ENCODE assay signal across 1 cellular context in the genomic region with DNA sequence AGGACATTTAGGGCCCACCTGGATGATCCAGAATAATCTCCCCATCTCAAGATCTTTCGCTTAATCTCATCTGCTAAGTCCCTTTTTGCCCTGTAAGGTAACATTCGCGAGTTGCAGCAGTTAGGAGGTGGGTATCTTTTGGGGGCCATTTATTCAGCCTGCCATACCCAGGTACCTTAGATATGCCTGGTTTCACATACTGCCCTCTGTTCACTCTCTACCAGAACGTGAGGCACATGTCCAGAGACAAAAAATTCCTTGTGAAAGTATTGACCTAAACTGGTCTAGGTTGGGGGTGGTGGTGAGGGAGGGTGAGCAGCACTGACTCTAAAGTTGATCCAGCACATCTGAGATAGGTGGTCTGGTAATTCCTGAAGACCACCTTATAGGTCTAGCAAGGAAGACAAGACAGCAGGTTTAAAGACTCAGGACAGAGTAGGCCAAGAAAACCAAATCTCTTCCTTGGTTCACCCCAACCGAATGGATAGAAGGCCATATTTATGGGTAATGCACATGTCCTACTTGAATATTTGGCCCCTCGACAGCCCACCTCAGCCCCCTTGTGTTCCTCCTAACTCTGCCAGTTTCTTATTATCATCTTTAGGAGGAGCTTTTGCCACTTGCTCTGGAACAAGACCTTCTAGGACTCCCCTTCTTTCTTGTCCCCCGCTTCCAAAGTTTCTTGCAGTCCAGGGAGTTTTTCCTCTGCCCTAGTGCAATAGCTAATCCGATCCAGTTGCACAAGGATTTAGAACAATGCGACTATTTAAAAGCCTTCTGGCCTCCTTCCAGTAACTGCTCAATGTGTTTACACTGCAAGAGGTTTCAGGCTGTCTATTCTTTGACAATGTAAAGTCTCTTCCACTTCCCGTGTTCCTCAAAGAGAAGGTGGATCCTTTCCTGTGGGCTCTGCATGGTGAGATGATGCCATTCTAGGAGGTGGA.
TF ChIP-seq lines count a peak whose summit lies in the region.

No MANE protein-coding gene starts in this region.

TF ChIP-seq in HepG2, 621 proteins besides CTCF, POLR2A, EP300 and RAD21 (continued from another document and continues in another):
- TF ChIP-seq ZNF556 (CRISPR knock-in tag; IDR thresholded peaks at IDR 0.05; ENCODE audit: borderline replicate concordance), result peak; percentile 57; the same call in 1 of the 2 replicates
- TF ChIP-seq FOSL1 (CRISPR knock-in tag; IDR thresholded peaks at IDR 0.05; ENCODE audit: borderline replicate concordance), result no peak
- TF ChIP-seq RARA (CRISPR knock-in tag; IDR thresholded peaks at IDR 0.05), result peak; percentile 95
- TF ChIP-seq NR3C1 (CRISPR knock-in tag; IDR thresholded peaks at IDR 0.05), result no peak
- TF ChIP-seq SNAI1 (CRISPR knock-in tag; IDR thresholded peaks at IDR 0.05; ENCODE audit: borderline replicate concordance), result no peak
- TF ChIP-seq GFI1 (CRISPR knock-in tag; IDR thresholded peaks at IDR 0.05; ENCODE audit: borderline replicate concordance), result peak; percentile 53; the same call in 1 of the 2 replicates
- TF ChIP-seq MEIS1 (CRISPR knock-in tag; IDR thresholded peaks at IDR 0.05; ENCODE audit: borderline replicate concordance), result 0 out of 2 replicates have a peak, but pooled peaks have one; percentile 1
- peak; percentile 99 for TF ChIP-seq GATAD2A (CRISPR knock-in tag; IDR thresholded peaks at IDR 0.05)
- peak; percentile 79; the same call in 1 of the 2 replicates for TF ChIP-seq SAFB2 (CRISPR knock-in tag; IDR thresholded peaks at IDR 0.05; ENCODE audit: borderline replicate concordance, low read depth)
- TF ChIP-seq ZNF652 (CRISPR knock-in tag; IDR thresholded peaks at IDR 0.05; ENCODE audit: borderline replicate concordance, low read depth), result peak; percentile 46; the same call in 1 of the 2 replicates
- TF ChIP-seq, protein P1, sequence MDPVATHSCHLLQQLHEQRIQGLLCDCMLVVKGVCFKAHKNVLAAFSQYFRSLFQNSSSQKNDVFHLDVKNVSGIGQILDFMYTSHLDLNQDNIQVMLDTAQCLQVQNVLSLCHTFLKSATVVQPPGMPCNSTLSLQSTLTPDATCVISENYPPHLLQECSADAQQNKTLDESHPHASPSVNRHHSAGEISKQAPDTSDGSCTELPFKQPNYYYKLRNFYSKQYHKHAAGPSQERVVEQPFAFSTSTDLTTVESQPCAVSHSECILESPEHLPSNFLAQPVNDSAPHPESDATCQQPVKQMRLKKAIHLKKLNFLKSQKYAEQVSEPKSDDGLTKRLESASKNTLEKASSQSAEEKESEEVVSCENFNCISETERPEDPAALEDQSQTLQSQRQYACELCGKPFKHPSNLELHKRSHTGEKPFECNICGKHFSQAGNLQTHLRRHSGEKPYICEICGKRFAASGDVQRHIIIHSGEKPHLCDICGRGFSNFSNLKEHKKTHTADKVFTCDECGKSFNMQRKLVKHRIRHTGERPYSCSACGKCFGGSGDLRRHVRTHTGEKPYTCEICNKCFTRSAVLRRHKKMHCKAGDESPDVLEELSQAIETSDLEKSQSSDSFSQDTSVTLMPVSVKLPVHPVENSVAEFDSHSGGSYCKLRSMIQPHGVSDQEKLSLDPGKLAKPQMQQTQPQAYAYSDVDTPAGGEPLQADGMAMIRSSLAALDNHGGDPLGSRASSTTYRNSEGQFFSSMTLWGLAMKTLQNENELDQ (CRISPR knock-in tag; IDR thresholded peaks at IDR 0.05; ENCODE audit: borderline replicate concordance), result no peak
- TF ChIP-seq TMF1 (CRISPR knock-in tag; IDR thresholded peaks at IDR 0.05; ENCODE audit: low read depth), result peak; percentile 43; the same call in 1 of the 2 replicates
- TF ChIP-seq SOX5 (CRISPR knock-in tag; IDR thresholded peaks at IDR 0.05; ENCODE audit: borderline replicate concordance), result peak; percentile 99
- 0 out of 2 replicates have a peak, but pooled peaks have one; percentile 29 for TF ChIP-seq FOXP1 (IDR thresholded peaks at IDR 0.05)
- peak; percentile 90 for TF ChIP-seq FOXP1 (CRISPR knock-in tag; IDR thresholded peaks at IDR 0.05)
- TF ChIP-seq ZNF136 (CRISPR knock-in tag; IDR thresholded peaks at IDR 0.05; ENCODE audit: low read depth), result 0 out of 2 replicates have a peak, but pooled peaks have one; percentile 46
- TF ChIP-seq, protein P2, sequence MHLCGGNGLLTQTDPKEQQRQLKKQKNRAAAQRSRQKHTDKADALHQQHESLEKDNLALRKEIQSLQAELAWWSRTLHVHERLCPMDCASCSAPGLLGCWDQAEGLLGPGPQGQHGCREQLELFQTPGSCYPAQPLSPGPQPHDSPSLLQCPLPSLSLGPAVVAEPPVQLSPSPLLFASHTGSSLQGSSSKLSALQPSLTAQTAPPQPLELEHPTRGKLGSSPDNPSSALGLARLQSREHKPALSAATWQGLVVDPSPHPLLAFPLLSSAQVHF (CRISPR knock-in tag; IDR thresholded peaks at IDR 0.05), result no peak
- TF ChIP-seq ZFP36 (IDR thresholded peaks at IDR 0.05; ENCODE audit: borderline replicate concordance, low read depth, low read length, partially characterized antibody), result no peak
- TF ChIP-seq NCOA1 (CRISPR knock-in tag; IDR thresholded peaks at IDR 0.05), result no peak
- TF ChIP-seq MBD4 (IDR thresholded peaks at IDR 0.05; ENCODE audit: borderline replicate concordance, low read length), result peak; percentile 64; the same call in 1 of the 2 replicates
- TF ChIP-seq, protein P3, sequence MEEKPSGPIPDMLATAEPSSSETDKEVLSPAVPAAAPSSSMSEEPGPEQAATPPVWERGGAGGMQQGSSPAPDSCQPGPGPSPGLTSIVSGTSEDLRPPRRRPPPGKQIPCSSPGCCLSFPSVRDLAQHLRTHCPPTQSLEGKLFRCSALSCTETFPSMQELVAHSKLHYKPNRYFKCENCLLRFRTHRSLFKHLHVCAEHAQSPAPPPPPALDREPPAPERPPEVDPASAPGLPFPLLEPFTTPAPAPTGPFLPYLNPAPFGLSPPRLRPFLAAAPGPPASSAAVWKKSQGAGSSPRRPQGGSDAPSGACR (CRISPR knock-in tag; IDR thresholded peaks at IDR 0.05), result no peak
- TF ChIP-seq EZH2 (conservative IDR thresholded peaks at IDR 0.05; ENCODE audit: low read depth, low read length), result no peak
- no peak for TF ChIP-seq PRPF4 (IDR thresholded peaks at IDR 0.05; ENCODE audit: low read depth, low read length, poor library complexity, severe bottlenecking)
- no peak for TF ChIP-seq TOE1 (CRISPR knock-in tag; IDR thresholded peaks at IDR 0.05)
- TF ChIP-seq ZNF484 (CRISPR knock-in tag; IDR thresholded peaks at IDR 0.05; ENCODE audit: borderline replicate concordance, low read depth), result no peak
- TF ChIP-seq, protein P4, sequence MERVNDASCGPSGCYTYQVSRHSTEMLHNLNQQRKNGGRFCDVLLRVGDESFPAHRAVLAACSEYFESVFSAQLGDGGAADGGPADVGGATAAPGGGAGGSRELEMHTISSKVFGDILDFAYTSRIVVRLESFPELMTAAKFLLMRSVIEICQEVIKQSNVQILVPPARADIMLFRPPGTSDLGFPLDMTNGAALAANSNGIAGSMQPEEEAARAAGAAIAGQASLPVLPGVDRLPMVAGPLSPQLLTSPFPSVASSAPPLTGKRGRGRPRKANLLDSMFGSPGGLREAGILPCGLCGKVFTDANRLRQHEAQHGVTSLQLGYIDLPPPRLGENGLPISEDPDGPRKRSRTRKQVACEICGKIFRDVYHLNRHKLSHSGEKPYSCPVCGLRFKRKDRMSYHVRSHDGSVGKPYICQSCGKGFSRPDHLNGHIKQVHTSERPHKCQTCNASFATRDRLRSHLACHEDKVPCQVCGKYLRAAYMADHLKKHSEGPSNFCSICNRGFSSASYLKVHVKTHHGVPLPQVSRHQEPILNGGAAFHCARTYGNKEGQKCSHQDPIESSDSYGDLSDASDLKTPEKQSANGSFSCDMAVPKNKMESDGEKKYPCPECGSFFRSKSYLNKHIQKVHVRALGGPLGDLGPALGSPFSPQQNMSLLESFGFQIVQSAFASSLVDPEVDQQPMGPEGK (CRISPR knock-in tag; IDR thresholded peaks at IDR 0.05), result peak; percentile 60
- peak; percentile 78; the same call in 1 of the 2 replicates for TF ChIP-seq HOXD1 (CRISPR knock-in tag; IDR thresholded peaks at IDR 0.05)
- TF ChIP-seq TOPORS (CRISPR knock-in tag; IDR thresholded peaks at IDR 0.05), result peak; percentile 61; the same call in 1 of the 2 replicates
- 0 out of 2 replicates have a peak, but pooled peaks have one; percentile 31 for TF ChIP-seq ZNF383 (CRISPR knock-in tag; IDR thresholded peaks at IDR 0.05; ENCODE audit: borderline replicate concordance)
- TF ChIP-seq ETV5 (CRISPR knock-in tag; IDR thresholded peaks at IDR 0.05; ENCODE audit: borderline replicate concordance), result peak; percentile 99
- TF ChIP-seq ZSCAN29 (CRISPR knock-in tag; conservative IDR thresholded peaks at IDR 0.05), result no peak
- peak; percentile 85 for TF ChIP-seq TEAD3 (CRISPR knock-in tag; optimal IDR thresholded peaks at IDR 0.05; ENCODE audit: borderline replicate concordance)
- peak; percentile 97 for TF ChIP-seq ZNF331 (CRISPR knock-in tag; IDR thresholded peaks at IDR 0.05)
- TF ChIP-seq CBFB (CRISPR knock-in tag; IDR thresholded peaks at IDR 0.05), result 0 out of 2 replicates have a peak, but pooled peaks have one; percentile 36
- peak; percentile 93; the same call in 1 of the 2 replicates for TF ChIP-seq MIER3 (CRISPR knock-in tag; IDR thresholded peaks at IDR 0.05; ENCODE audit: borderline replicate concordance)
- no peak for TF ChIP-seq ZNF251 (CRISPR knock-in tag; IDR thresholded peaks at IDR 0.05)
- no peak for TF ChIP-seq GTF2F1 (IDR thresholded peaks at IDR 0.05; ENCODE audit: low read length)
- TF ChIP-seq SAP130 (CRISPR knock-in tag; IDR thresholded peaks at IDR 0.05; ENCODE audit: low read depth), result peak; percentile 74
- peak; percentile 94 for TF ChIP-seq FOXO1 (CRISPR knock-in tag; IDR thresholded peaks at IDR 0.05)
- no peak for TF ChIP-seq YY1 (IDR thresholded peaks at IDR 0.05; ENCODE audit: insufficient read depth, insufficient replicate concordance, low read depth, low read length)
- TF ChIP-seq, protein P5, sequence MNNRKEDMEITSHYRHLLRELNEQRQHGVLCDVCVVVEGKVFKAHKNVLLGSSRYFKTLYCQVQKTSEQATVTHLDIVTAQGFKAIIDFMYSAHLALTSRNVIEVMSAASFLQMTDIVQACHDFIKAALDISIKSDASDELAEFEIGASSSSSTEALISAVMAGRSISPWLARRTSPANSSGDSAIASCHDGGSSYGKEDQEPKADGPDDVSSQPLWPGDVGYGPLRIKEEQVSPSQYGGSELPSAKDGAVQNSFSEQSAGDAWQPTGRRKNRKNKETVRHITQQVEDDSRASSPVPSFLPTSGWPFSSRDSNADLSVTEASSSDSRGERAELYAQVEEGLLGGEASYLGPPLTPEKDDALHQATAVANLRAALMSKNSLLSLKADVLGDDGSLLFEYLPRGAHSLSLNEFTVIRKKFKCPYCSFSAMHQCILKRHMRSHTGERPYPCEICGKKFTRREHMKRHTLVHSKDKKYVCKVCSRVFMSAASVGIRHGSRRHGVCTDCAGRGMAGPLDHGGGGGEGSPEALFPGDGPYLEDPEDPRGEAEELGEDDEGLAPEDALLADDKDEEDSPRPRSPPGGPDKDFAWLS (CRISPR knock-in tag; IDR thresholded peaks at IDR 0.05; ENCODE audit: borderline replicate concordance), result no peak
- TF ChIP-seq JARID2 (CRISPR knock-in tag; IDR thresholded peaks at IDR 0.05; ENCODE audit: insufficient replicate concordance), result no peak
- peak; percentile 73; the same call in 1 of the 2 replicates for TF ChIP-seq TRIM24 (CRISPR knock-in tag; IDR thresholded peaks at IDR 0.05)
- TF ChIP-seq KAT2B (IDR thresholded peaks at IDR 0.05; ENCODE audit: borderline replicate concordance, low read depth, low read length), result no peak
- TF ChIP-seq, protein P6, sequence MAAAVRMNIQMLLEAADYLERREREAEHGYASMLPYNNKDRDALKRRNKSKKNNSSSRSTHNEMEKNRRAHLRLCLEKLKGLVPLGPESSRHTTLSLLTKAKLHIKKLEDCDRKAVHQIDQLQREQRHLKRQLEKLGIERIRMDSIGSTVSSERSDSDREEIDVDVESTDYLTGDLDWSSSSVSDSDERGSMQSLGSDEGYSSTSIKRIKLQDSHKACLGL (CRISPR knock-in tag; IDR thresholded peaks at IDR 0.05), result no peak
- no peak for TF ChIP-seq ZNF30 (CRISPR knock-in tag; IDR thresholded peaks at IDR 0.05)
- TF ChIP-seq HMG20B (CRISPR knock-in tag; conservative IDR thresholded peaks at IDR 0.05), result peak; percentile 89
- TF ChIP-seq SALL1 (CRISPR knock-in tag; IDR thresholded peaks at IDR 0.05), result peak; percentile 70; the same call in 1 of the 2 replicates
- peak; percentile 98 for TF ChIP-seq TARDBP (CRISPR knock-in tag; IDR thresholded peaks at IDR 0.05)
- TF ChIP-seq, protein P7, sequence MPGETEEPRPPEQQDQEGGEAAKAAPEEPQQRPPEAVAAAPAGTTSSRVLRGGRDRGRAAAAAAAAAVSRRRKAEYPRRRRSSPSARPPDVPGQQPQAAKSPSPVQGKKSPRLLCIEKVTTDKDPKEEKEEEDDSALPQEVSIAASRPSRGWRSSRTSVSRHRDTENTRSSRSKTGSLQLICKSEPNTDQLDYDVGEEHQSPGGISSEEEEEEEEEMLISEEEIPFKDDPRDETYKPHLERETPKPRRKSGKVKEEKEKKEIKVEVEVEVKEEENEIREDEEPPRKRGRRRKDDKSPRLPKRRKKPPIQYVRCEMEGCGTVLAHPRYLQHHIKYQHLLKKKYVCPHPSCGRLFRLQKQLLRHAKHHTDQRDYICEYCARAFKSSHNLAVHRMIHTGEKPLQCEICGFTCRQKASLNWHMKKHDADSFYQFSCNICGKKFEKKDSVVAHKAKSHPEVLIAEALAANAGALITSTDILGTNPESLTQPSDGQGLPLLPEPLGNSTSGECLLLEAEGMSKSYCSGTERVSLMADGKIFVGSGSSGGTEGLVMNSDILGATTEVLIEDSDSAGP (CRISPR knock-in tag; IDR thresholded peaks at IDR 0.05; ENCODE audit: borderline replicate concordance), result no peak
- TF ChIP-seq HDAC1 (CRISPR knock-in tag; IDR thresholded peaks at IDR 0.05), result peak; percentile 79
- TF ChIP-seq KDM4B (CRISPR knock-in tag; IDR thresholded peaks at IDR 0.05), result 0 out of 2 replicates have a peak, but pooled peaks have one; percentile 64
- TF ChIP-seq ZNF292 (CRISPR knock-in tag; IDR thresholded peaks at IDR 0.05; ENCODE audit: borderline replicate concordance, low read depth), result peak; percentile 51; the same call in 1 of the 2 replicates
- TF ChIP-seq FOXA3 (CRISPR knock-in tag; IDR thresholded peaks at IDR 0.05), result peak; percentile 99
- no peak for TF ChIP-seq RBFOX2 (IDR thresholded peaks at IDR 0.05; ENCODE audit: low read depth, low read length)
- TF ChIP-seq, protein P8, sequence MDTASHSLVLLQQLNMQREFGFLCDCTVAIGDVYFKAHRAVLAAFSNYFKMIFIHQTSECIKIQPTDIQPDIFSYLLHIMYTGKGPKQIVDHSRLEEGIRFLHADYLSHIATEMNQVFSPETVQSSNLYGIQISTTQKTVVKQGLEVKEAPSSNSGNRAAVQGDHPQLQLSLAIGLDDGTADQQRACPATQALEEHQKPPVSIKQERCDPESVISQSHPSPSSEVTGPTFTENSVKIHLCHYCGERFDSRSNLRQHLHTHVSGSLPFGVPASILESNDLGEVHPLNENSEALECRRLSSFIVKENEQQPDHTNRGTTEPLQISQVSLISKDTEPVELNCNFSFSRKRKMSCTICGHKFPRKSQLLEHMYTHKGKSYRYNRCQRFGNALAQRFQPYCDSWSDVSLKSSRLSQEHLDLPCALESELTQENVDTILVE (CRISPR knock-in tag; IDR thresholded peaks at IDR 0.05), result peak; percentile 58; the same call in 1 of the 2 replicates
- peak; percentile 76; the same call in 1 of the 2 replicates for TF ChIP-seq HOXA5 (CRISPR knock-in tag; IDR thresholded peaks at IDR 0.05)
- 0 out of 2 replicates have a peak, but pooled peaks have one; percentile 22 for TF ChIP-seq ZNF780A (CRISPR knock-in tag; IDR thresholded peaks at IDR 0.05)
